Comparison of ENCODE assay signal across 30 cellular contexts in genomic region chr7:130346339-130346905, GRCh38. TPM values are rescaled to one million over a fixed set of nuclear protein-coding genes. Genes with fewer than 3 reads are reported as not detected.
"Had no signal": no experiment of that assay in that cellular context is flagged by ENCODE, and none has a peak within 500 bp of the region (broad histone marks: within the 10 kb centered on the region; RNA-seq: fewer than 3 reads in every experiment).

No MANE protein-coding gene starts in this region.

- H3K9me3 ChIP-seq: ascending aorta, body of pancreas had no signal

- FAIRE-seq: bronchial epithelial cell, TTC549 had no signal

- H3K27ac ChIP-seq: ascending aorta, body of pancreas had no signal

- H3K36me3 ChIP-seq: ascending aorta had no signal

- DNase-seq: activated B cell treated with CpG ODN at 0.5 μM for 24 hours; activated CD4-positive, alpha-beta T cell treated with anti-CD3 and anti-CD28 coated beads for 1 hour; activated CD4-positive, alpha-beta T cell treated with anti-CD3 and anti-CD28 coated beads, Interleukin-2, amount 10 ng/mL, durations not matched to agents 24 days and 14 days; activated CD4-positive, alpha-beta T cell treated with anti-CD3 and anti-CD28 coated beads, Interleukin-2, amount 50 U/mL, for 48 hours; activated CD8-positive, alpha-beta memory T cell treated with anti-CD3 and anti-CD28 coated beads, Interleukin-2, amount 10 ng/mL, durations not matched to agents 7 days and 5 days; activated effector memory CD4-positive, alpha-beta T cell treated with Interleukin-2 at 50 U/mL for 16 hours; activated naive CD4-positive, alpha-beta T cell; activated naive CD8-positive, alpha-beta T cell treated with anti-CD3 and anti-CD28 coated beads, Interleukin-2, amount 50 U/mL, for 24 hours; activated T-cell treated with anti-CD3 and anti-CD28 coated beads, Interleukin-2, amount 50 U/mL, for 24 hours; amniotic stem cell; body of pancreas; Kasumi-1; NCI-H1105 treated with DMSO at 0.1 percent for 48 hours; NCI-H1436 treated with DMSO at 0.1 percent for 48 hours; NCI-H187; NCI-H2081; NCI-H510A treated with DMSO at 0.1 percent for 48 hours; NK-92 treated with Interleukin-12 subunit alpha and Interleukin-12 subunit beta, amount 100 ng/mL, for 24 hours; OCI-M1; SHP77; T-cell; T-helper 2 cell; T1000 had no signal

- H3K4me1 ChIP-seq: ascending aorta, body of pancreas had no signal

- H3K4me3 ChIP-seq: ascending aorta, body of pancreas had no signal

- ATAC-seq: activated CD8-positive, alpha-beta memory T cell treated with anti-CD3 and anti-CD28 coated beads, Interleukin-2, amount 10 ng/mL, durations not matched to agents 7 days and 5 days; activated naive CD4-positive, alpha-beta T cell treated with anti-CD3 and anti-CD28 coated beads, Interleukin-2, amount 50 U/mL, for 72 hours; activated naive CD8-positive, alpha-beta T cell treated with anti-CD3 and anti-CD28 coated beads, Interleukin-2, amount 50 U/mL, for 24 hours; body of pancreas; Panc1 had no signal

- H3K27me3 ChIP-seq: ascending aorta, body of pancreas had no signal

RNA-seq across cellular contexts. Expression of gene CPA5, which starts 1.8 kb away (rescaled TPM):
- total RNA-seq: activated B cell treated with CpG ODN at 0.5 μM for 24 hours, ascending aorta, body of pancreas, bronchial epithelial cell, SK-MEL-5 had no signal

RNA-seq across cellular contexts. Expression of gene CPA1, which starts 33.9 kb away (rescaled TPM):
- total RNA-seq: activated B cell treated with CpG ODN at 0.5 μM for 24 hours; activated CD4-positive, alpha-beta T cell treated with anti-CD3 and anti-CD28 coated beads, Interleukin-2, amount 10 ng/mL, durations not matched to agents 24 days and 14 days; activated CD8-positive, alpha-beta memory T cell treated with anti-CD3 and anti-CD28 coated beads, Interleukin-2, amount 10 ng/mL, durations not matched to agents 7 days and 5 days; activated naive CD4-positive, alpha-beta T cell treated with anti-CD3 and anti-CD28 coated beads, Interleukin-2, amount 50 U/mL, for 72 hours; activated T-helper 1 cell treated with anti-CD3 and anti-CD28 coated beads, Interleukin-12 subunit alpha, Interleukin-12 subunit beta, Interleukin-2, Interleukin-4 antibody, amounts not matched to agents 30 ng/mL and 10 ng/mL and 1 ng/mL, durations not matched to agents 14 hours and 24 hours and 36 hours; ascending aorta; bronchial epithelial cell; SK-MEL-5 had no signal

RNA-seq across cellular contexts. Expression of gene CPA4, which starts 53.5 kb away (rescaled TPM):
- total RNA-seq: activated B cell treated with CpG ODN at 0.5 μM for 24 hours; activated CD4-positive, alpha-beta T cell treated with anti-CD3 and anti-CD28 coated beads, Interleukin-2, amount 10 ng/mL, durations not matched to agents 24 days and 14 days; activated CD8-positive, alpha-beta memory T cell treated with anti-CD3 and anti-CD28 coated beads, Interleukin-2, amount 10 ng/mL, durations not matched to agents 7 days and 5 days; activated naive CD4-positive, alpha-beta T cell treated with anti-CD3 and anti-CD28 coated beads, Interleukin-2, amount 50 U/mL, for 72 hours; activated T-helper 1 cell treated with anti-CD3 and anti-CD28 coated beads, Interleukin-12 subunit alpha, Interleukin-12 subunit beta, Interleukin-2, Interleukin-4 antibody, amounts not matched to agents 30 ng/mL and 10 ng/mL and 1 ng/mL, durations not matched to agents 14 hours and 24 hours and 36 hours; ascending aorta had no signal
